ENCODE assay signal across 8 cellular contexts in genomic region chr4:158671915-158672806, GRCh38. TPM values are rescaled to one million over a fixed set of nuclear protein-coding genes. Genes with fewer than 3 reads are reported as not detected.
A peak's percentile ranks its signal among the peaks of the same experiment; 100 is the strongest.
DNase-seq lines count a peak whose midpoint lies in the region; ATAC-seq and TF ChIP-seq lines count a peak whose summit lies in the region.

Gene ETFDH, plus strand, starts transcription at chr4:158672296. Its CDS starts 161 bp downstream, at chr4:158672457.

- H3K4me3 ChIP-seq in AG04450 (ENCODE audit: low read depth, low read length), result peak within 1 kb of the TSS; percentile 75
- peak within 1 kb of the TSS; percentile 73 to 97 (median 87) for H3K4me3 ChIP-seq in breast epithelium
- H3K4me3 ChIP-seq in iPS-18a (ENCODE audit: low read length), result peak within 1 kb of the TSS; percentile 97
- H3K4me3 ChIP-seq in skeletal muscle satellite cell (ENCODE audit: low read length), result peak within 1 kb of the TSS; percentile 92

- POLR2A ChIA-PET in AG04450 (lab: Yijun Ruan, JAX), result no interaction called here

- TF ChIP-seq CTCF in AG04450 (IDR thresholded peaks at IDR 0.05; ENCODE audit: low read depth, low read length) (peak; percentile 72), VCaP (conservative IDR thresholded peaks at IDR 0.05) (peak; percentile 86), breast epithelium (IDR thresholded peaks at IDR 0.05) (peak; percentile 30 to 65 (median 63))

- DNase-seq in AG04450 (ENCODE audit: low read depth, low spot score), result peak; percentile 99
- DNase-seq in NCI-H2196 (lab: John Stamatoyannopoulos, UW; ENCODE audit: unreplicated experiment), result peak; percentile 93
- DNase-seq in breast epithelium (ENCODE audit: low spot score in 2 of 2), result peak; percentile 96 to 98

- intact Hi-C loops in breast epithelium (cut with DNase I; ENCODE audit: low total_unique reads), result no loop called here

- no peaks in the 10 kb centered on the region; the same call in 1 of the 2 replicates for H3K9me3 ChIP-seq in AG04450 (ENCODE audit: control insufficient read depth, insufficient read depth, low read length)
- H3K9me3 ChIP-seq in breast epithelium, result no peaks in the 10 kb centered on the region
- H3K9me3 ChIP-seq in iPS-18a (ENCODE audit: control insufficient read depth, low read depth, low read length), result no peaks in the 10 kb centered on the region
- H3K9me3 ChIP-seq in skeletal muscle satellite cell (replicated peaks; ENCODE audit: low read length), result no peaks in the 10 kb centered on the region

- ATAC-seq in GM18870 (IDR thresholded peaks at IDR 0.05; ENCODE audit: unreplicated experiment), result peak; percentile 93
- peak; percentile 86 for ATAC-seq in HG03135 (IDR thresholded peaks at IDR 0.05; ENCODE audit: unreplicated experiment)

- H3K36me3 ChIP-seq in breast epithelium (no peaks in the 10 kb centered on the region), iPS-18a (ENCODE audit: control insufficient read depth, low read depth, low read length) (peaks cover 11% of the 10 kb centered on the region), skeletal muscle satellite cell (ENCODE audit: insufficient read depth, low read length) (no peaks in the 10 kb centered on the region)

- CTCF ChIA-PET in AG04450 (lab: Charles Lee), result interaction anchor here (0.6 to 1.6 kb wide), 4 partner anchors 8 to 484 kb away, joined by 3 to 4 read pairs (median 4); no protein-coding TSS in a partner anchor

- H3K27ac ChIP-seq in AG04450 (ENCODE audit: low read depth, low read length) (peak within 1 kb of the TSS; percentile 93), VCaP (peak within 1 kb of the TSS; percentile 73), breast epithelium (peak within 1 kb of the TSS; percentile 98 to 100), iPS-18a (ENCODE audit: low read length) (peak within 1 kb of the TSS; percentile 72)

- H3K27me3 ChIP-seq in AG04450 (ENCODE audit: control insufficient read depth, insufficient read depth, low read length) (no peaks in the 10 kb centered on the region), breast epithelium (no peaks in the 10 kb centered on the region), iPS-18a (ENCODE audit: control insufficient read depth, insufficient read depth, low read length) (no peaks in the 10 kb centered on the region), skeletal muscle satellite cell (ENCODE audit: control insufficient read depth, insufficient read depth, low read length) (no peaks in the 10 kb centered on the region)

- TF ChIP-seq POLR2A in breast epithelium (IDR thresholded peaks at IDR 0.05), result peak; percentile 59

- H3K9ac ChIP-seq in iPS-18a (ENCODE audit: low read length) (peak within 1 kb of the TSS; percentile 96), skeletal muscle satellite cell (ENCODE audit: low read depth, low read length) (peak within 1 kb of the TSS; percentile 88)

- peak within 1 kb of the TSS; percentile 88 for H3K4me2 ChIP-seq in skeletal muscle satellite cell (ENCODE audit: low read length)

- H3K4me1 ChIP-seq in breast epithelium (peaks cover 3 to 4% of the 10 kb centered on the region in 2 donors), iPS-18a (ENCODE audit: control insufficient read depth, low read depth, low read length) (peaks cover 11% of the 10 kb centered on the region), skeletal muscle satellite cell (ENCODE audit: control insufficient read depth, insufficient read depth, low read length) (peaks cover 4% of the 10 kb centered on the region)

RNA-seq across cellular contexts. Expression of gene ETFDH, which starts in this region (rescaled TPM):
- polyA plus RNA-seq in AG04450 (2011; rRNA removed), result 26.9 and 35.2 TPM in 2 replicates
- polyA minus RNA-seq in AG04450 (2011; rRNA and poly(A)+ RNA removed), result 6.5 and 11.6 TPM in 2 replicates
- 10 to 100 TPM; 36.2 to 40.6 (median 39.7) TPM for total RNA-seq in breast epithelium
- total RNA-seq in skeletal muscle satellite cell (2012; rRNA removed), result 15.2 and 23.8 TPM in 2 replicates

Comparison
In these comparisons a context has a peak if more than half of its experiments do, and no peak if none do; other contexts are left out.
1. Peak in every context shown above with its lines: DNase-seq, ATAC-seq, H3K4me3 ChIP-seq and H3K27ac ChIP-seq.